Comparison of ENCODE assay signal across 8 cellular contexts in genomic region chr3:128878556-128879124, GRCh38. TPM values are rescaled to one million over a fixed set of nuclear protein-coding genes. Genes with fewer than 3 reads are reported as not detected.
A peak's percentile ranks its signal among the peaks of the same experiment; 100 is the strongest.
DNase-seq lines count a peak whose midpoint lies in the region; ATAC-seq and TF ChIP-seq lines count a peak whose summit lies in the region.

No MANE protein-coding gene starts in this region.

- peak in 1 of 2 donors; percentile 9 for ATAC-seq in CD4-positive, CD25-positive, alpha-beta regulatory T cell (ENCODE audit: low read depth in 2 of 2)
- peak; percentile 19 for ATAC-seq in GM18870 (IDR thresholded peaks at IDR 0.05; ENCODE audit: unreplicated experiment)
- peak; percentile 30 for ATAC-seq in T-helper 17 cell

- H3K9me3 Mint-ChIP-seq in CD4-positive, CD25-positive, alpha-beta regulatory T cell, result peaks cover 0 to under 1% (median 0%) of the 10 kb centered on the region in 7 donors
- no peaks in the 10 kb centered on the region for H3K9me3 Mint-ChIP-seq in endodermal cell

- H3K36me3 Mint-ChIP-seq in CD4-positive, CD25-positive, alpha-beta regulatory T cell, result peaks cover 9% of the 10 kb centered on the region
- H3K36me3 Mint-ChIP-seq in T-helper 17 cell (ENCODE audit: low read depth), result peaks cover 5% of the 10 kb centered on the region
- peaks cover 7% of the 10 kb centered on the region for H3K36me3 Mint-ChIP-seq in endodermal cell (ENCODE audit: low read depth)

- no peaks in the 10 kb centered on the region for H3K27me3 ChIP-seq in CD4-positive, CD25-positive, alpha-beta regulatory T cell (ENCODE audit: control insufficient read depth, insufficient read depth, low read length)
- H3K27me3 ChIP-seq in endodermal cell (ENCODE audit: control insufficient read depth, insufficient read depth, low read length, poor library complexity, severe bottlenecking) (no peaks in the 10 kb centered on the region), tibial artery (no peaks in the 10 kb centered on the region)

- no peak for TF ChIP-seq CTCF in endodermal cell (conservative IDR thresholded peaks at IDR 0.05)
- TF ChIP-seq CTCF in tibial artery (IDR thresholded peaks at IDR 0.05), result no peak

- H3K36me3 ChIP-seq in CD4-positive, CD25-positive, alpha-beta regulatory T cell (ENCODE audit: control insufficient read depth, insufficient read depth, low read length), result peaks cover 7% of the 10 kb centered on the region
- H3K36me3 ChIP-seq in endodermal cell (ENCODE audit: control insufficient read depth, insufficient read depth, low read length) (peaks cover 17% of the 10 kb centered on the region), tibial artery (peaks cover 0 to 5% (median 0%) of the 10 kb centered on the region in 3 donors)

- H3K4me3 Mint-ChIP-seq in CD4-positive, CD25-positive, alpha-beta regulatory T cell, result peak overlapping the region; percentile 85 to 92 (median 88)
- H3K4me3 Mint-ChIP-seq in T-helper 17 cell (peak overlapping the region; percentile 93), endodermal cell (peak overlapping the region; percentile 75)

- H3K27me3 Mint-ChIP-seq in CD4-positive, CD25-positive, alpha-beta regulatory T cell, result peaks cover 5% of the 10 kb centered on the region
- H3K27me3 Mint-ChIP-seq in T-helper 17 cell (no peaks in the 10 kb centered on the region), endodermal cell (ENCODE audit: insufficient read depth) (peaks cover 9% of the 10 kb centered on the region)

- peak overlapping the region; percentile 97 to 99 (median 98) for H3K27ac Mint-ChIP-seq in CD4-positive, CD25-positive, alpha-beta regulatory T cell
- H3K27ac Mint-ChIP-seq in T-helper 17 cell (peak overlapping the region; percentile 100), endodermal cell (peak overlapping the region; percentile 99)

- H3K4me3 ChIP-seq in CD4-positive, CD25-positive, alpha-beta regulatory T cell (ENCODE audit: low read depth, low read length), result peak overlapping the region; percentile 86
- H3K4me3 ChIP-seq in endodermal cell (ENCODE audit: low read length), result peak overlapping the region; percentile 96
- peak overlapping the region; percentile 74 to 76 for H3K4me3 ChIP-seq in tibial artery

- peaks cover 20 to 72% (median 43%) of the 10 kb centered on the region in 4 donors for H3K4me1 Mint-ChIP-seq in CD4-positive, CD25-positive, alpha-beta regulatory T cell
- peaks cover 50% of the 10 kb centered on the region for H3K4me1 Mint-ChIP-seq in T-helper 17 cell
- H3K4me1 Mint-ChIP-seq in endodermal cell, result peaks cover 37% of the 10 kb centered on the region

- H3K4me1 ChIP-seq in CD4-positive, CD25-positive, alpha-beta regulatory T cell (ENCODE audit: control insufficient read depth, insufficient read depth, low read length, poor library complexity, severe bottlenecking), result peaks cover 41% of the 10 kb centered on the region
- H3K4me1 ChIP-seq in endodermal cell (ENCODE audit: control insufficient read depth, insufficient read depth, low read length), result peaks cover 18% of the 10 kb centered on the region
- H3K4me1 ChIP-seq in tibial artery, result peaks cover 0 to 42% (median 28%) of the 10 kb centered on the region in 4 donors

- DNase-seq in CD4-positive, CD25-positive, alpha-beta regulatory T cell, result peak in 1 of 3 donors; percentile 60
- DNase-seq in HS-27A (ENCODE audit: low read depth) (peak; percentile 31), T-helper 17 cell (no peak), endodermal cell (no peak), midbrain (lab: John Stamatoyannopoulos, UW) (peak; percentile 15), tibial artery (peak in 1 of 2 donors; percentile 25), mucosa of gallbladder (ENCODE audit: low spot score) (no peak)

- 5 to 9% methylated on average over 13 to 14 of the region's 14 CpGs for WGBS in endodermal cell (ENCODE audit: insufficient coverage in 1 of 2, insufficient read length in 1 of 2), 2 experiments

- H3K9ac ChIP-seq in endodermal cell (ENCODE audit: extremely low read depth, low read length, poor library complexity, severe bottlenecking), result peak overlapping the region; percentile 94

- intact Hi-C loops in tibial artery (cut with DNase I; ENCODE audit: low total_unique reads), result loop anchor here (5.0 to 10.0 kb wide), 3 partner anchors 154 to 264 kb away; partner anchors contain the start of gene RAB7A

- no peaks in the 10 kb centered on the region for H3K9me3 ChIP-seq in CD4-positive, CD25-positive, alpha-beta regulatory T cell (ENCODE audit: control insufficient read depth in 2 of 2, low read length in 2 of 2)
- no peaks in the 10 kb centered on the region for H3K9me3 ChIP-seq in T-helper 17 cell (ENCODE audit: control insufficient read depth, low read length, poor library complexity, severe bottlenecking)
- H3K9me3 ChIP-seq in endodermal cell (ENCODE audit: control insufficient read depth, low read length), result no peaks in the 10 kb centered on the region
- H3K9me3 ChIP-seq in tibial artery, result no peaks in the 10 kb centered on the region

- H3K27ac ChIP-seq in CD4-positive, CD25-positive, alpha-beta regulatory T cell (ENCODE audit: insufficient read depth, low read length, poor library complexity, severe bottlenecking), result peak overlapping the region; percentile 96
- H3K27ac ChIP-seq in endodermal cell (ENCODE audit: low read depth, low read length) (peak overlapping the region; percentile 92), tibial artery (peak overlapping the region; percentile 91 to 96)

RNA-seq across cellular contexts. Expression of gene ACAD9, which starts 0.8 kb away (rescaled TPM):
- 46.7 TPM for total RNA-seq in CD4-positive, CD25-positive, alpha-beta regulatory T cell
- polyA plus RNA-seq in CD4-positive, CD25-positive, alpha-beta regulatory T cell, result 10 to 100 TPM; 18.0 to 26.1 (median 22.1) TPM
- total RNA-seq in T-helper 17 cell, result 10 to 100 TPM; 37.0 to 62.4 TPM
- 10 to 100 TPM; 48.0 to 52.1 TPM for total RNA-seq in endodermal cell
- 32.3 TPM for polyA plus RNA-seq in endodermal cell (2013, experiment 1 of 2)
- polyA plus RNA-seq in endodermal cell (2013, experiment 2 of 2), result 30.3 TPM
- total RNA-seq in mucosa of gallbladder, result 38.7 TPM

Comparison
In these comparisons a context has a peak if more than half of its experiments do, and no peak if none do; other contexts are left out.
1. DNase-seq: peak in HS-27A (single experiment) and midbrain (single experiment); none in T-helper 17 cell (0 of 3), endodermal cell (single experiment) and mucosa of gallbladder (single experiment).
2. Peak in every context shown above with its lines, with median percentiles within 50 percentile points of each other: H3K27ac ChIP-seq, H3K4me3 ChIP-seq, H3K27ac Mint-ChIP-seq and H3K4me3 Mint-ChIP-seq.